ENCODE assay signal across 24 cellular contexts in the genomic region with DNA sequence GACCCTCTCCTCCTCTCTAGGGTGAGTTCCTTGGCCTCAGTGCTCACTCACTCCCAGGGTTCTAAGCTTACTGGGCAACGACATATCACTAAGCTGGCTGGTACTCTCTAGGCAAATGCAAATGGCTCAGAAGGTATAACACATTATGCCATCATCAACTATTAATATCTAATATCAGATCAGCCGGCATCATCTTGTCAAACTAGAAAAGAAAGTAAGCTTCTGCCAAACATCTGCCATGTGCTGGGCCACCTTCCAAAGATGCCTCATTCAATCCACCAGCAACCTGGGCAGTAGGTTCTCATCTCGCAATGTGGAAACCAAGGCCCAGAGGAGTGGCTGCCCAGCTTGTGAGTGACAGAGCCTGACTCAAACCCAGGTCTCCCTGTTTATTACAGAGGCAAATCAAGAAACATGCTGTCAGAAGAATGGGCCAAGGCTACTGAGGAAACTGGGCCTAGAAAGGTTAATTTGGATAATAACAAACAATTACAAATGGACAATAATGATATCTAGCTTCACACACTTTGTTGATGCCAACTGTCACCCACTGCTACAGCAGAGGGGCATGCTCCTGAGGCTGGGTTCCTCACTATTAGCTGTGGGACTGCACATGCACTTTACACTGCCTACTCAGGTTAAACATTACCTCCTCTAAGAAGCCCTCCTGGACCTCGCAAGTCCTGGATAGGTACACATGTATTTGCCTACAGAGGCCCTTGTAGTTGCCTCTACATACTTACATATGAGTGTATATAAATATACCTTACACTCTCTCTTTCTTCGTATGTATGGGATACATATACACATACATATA.
DNase-seq lines count a peak whose midpoint lies in the region; ATAC-seq and TF ChIP-seq lines count a peak whose summit lies in the region.
"Had no signal": no experiment of that assay in that cellular context is flagged by ENCODE, and none has a peak within 500 bp of the region (broad histone marks: within the 10 kb centered on the region; RNA-seq: fewer than 3 reads in every experiment).

No MANE protein-coding gene starts in this region.

- H3K4me3 ChIP-seq in BLaER1, result no peak overlapping the region
- H3K4me3 ChIP-seq in naive thymus-derived CD4-positive, alpha-beta T cell (ENCODE audit: low read length), result no peak overlapping the region
- H3K4me3 ChIP-seq: body of pancreas, thyroid gland had no signal

- H3K27me3 ChIP-seq in BLaER1, result no peaks in the 10 kb centered on the region
- H3K27me3 ChIP-seq in CD4-positive, alpha-beta T cell (ENCODE audit: control insufficient read depth, insufficient read depth, low read length), result no peaks in the 10 kb centered on the region
- no peaks in the 10 kb centered on the region for H3K27me3 ChIP-seq in naive thymus-derived CD4-positive, alpha-beta T cell (ENCODE audit: control insufficient read depth in 2 of 2, insufficient read depth in 2 of 2, low read length in 2 of 2)
- H3K27me3 ChIP-seq: body of pancreas, foreskin keratinocyte, thyroid gland had no signal

- POLR2A ChIA-PET in CD4-positive, alpha-beta T cell (lab: Charles Lee), result no interaction called here
- POLR2A ChIA-PET in activated B cell treated with CpG ODN at 0.5 μM for 24 hours (lab: Charles Lee), result interaction anchor here (1.1 to 4.0 kb wide), 3 partner anchors 25 to 183 kb away, joined by 4 to 29 read pairs (median 24); partner anchors contain the start of gene JUN
- POLR2A ChIA-PET in naive thymus-derived CD4-positive, alpha-beta T cell (lab: Charles Lee), result interaction anchor here (1.4 kb wide), 1 partner anchor 25 kb away, joined by 7 read pairs; no protein-coding TSS in a partner anchor

- H3K4me1 ChIP-seq in BLaER1, result peaks cover 35% of the 10 kb centered on the region
- peaks cover 16 to 28% of the 10 kb centered on the region in 2 donors for H3K4me1 ChIP-seq in naive thymus-derived CD4-positive, alpha-beta T cell (ENCODE audit: control insufficient read depth in 2 of 2, insufficient read depth in 2 of 2, low read length in 2 of 2)
- H3K4me1 ChIP-seq: foreskin keratinocyte had no signal

- no peak overlapping the region for H3K9ac ChIP-seq in BLaER1

- H3K36me3 Mint-ChIP-seq in CD4-positive, alpha-beta T cell (ENCODE audit: low read depth), result no peaks in the 10 kb centered on the region
- no peaks in the 10 kb centered on the region for H3K36me3 Mint-ChIP-seq in activated B cell treated with CpG ODN at 0.5 μM for 24 hours (ENCODE audit: low read depth)
- H3K36me3 Mint-ChIP-seq in naive thymus-derived CD4-positive, alpha-beta T cell, result peaks cover 0 to 23% (median 0%) of the 10 kb centered on the region in 5 donors
- H3K36me3 Mint-ChIP-seq: activated naive CD8-positive, alpha-beta T cell; WTC11 had no signal

- ATAC-seq in CD4-positive, alpha-beta T cell (ENCODE audit: poor library complexity), result no peak
- no peak for ATAC-seq in activated B cell treated with CpG ODN at 0.5 μM for 24 hours (ENCODE audit: low read depth)
- ATAC-seq in naive thymus-derived CD4-positive, alpha-beta T cell, result no peak
- ATAC-seq: body of pancreas, foreskin keratinocyte, HCT116, WTC11 had no signal

- peak overlapping the region; percentile 41; the same call in 1 of the 2 replicates for H3K27ac ChIP-seq in BLaER1
- no peak overlapping the region for H3K27ac ChIP-seq in CD4-positive, alpha-beta T cell (ENCODE audit: low read depth, low read length)
- no peak overlapping the region for H3K27ac ChIP-seq in naive thymus-derived CD4-positive, alpha-beta T cell (ENCODE audit: low read depth, low read length)
- H3K27ac ChIP-seq: foreskin keratinocyte, neutrophil had no signal

- peak overlapping the region; percentile 69 for H3K4me2 ChIP-seq in BLaER1

- no peak for TF ChIP-seq CTCF in CD4-positive, alpha-beta T cell (IDR thresholded peaks at IDR 0.05)
- no peak for TF ChIP-seq CTCF in activated B cell treated with CpG ODN at 0.5 μM for 24 hours (IDR thresholded peaks at IDR 0.05)

- no peaks in the 10 kb centered on the region for H3K9me3 ChIP-seq in BLaER1
- H3K9me3 ChIP-seq in CD4-positive, alpha-beta T cell (ENCODE audit: control insufficient read depth, low read length), result no peaks in the 10 kb centered on the region
- H3K9me3 ChIP-seq in naive thymus-derived CD4-positive, alpha-beta T cell (ENCODE audit: control insufficient read depth in 2 of 3, low read length in 3 of 3), result no peaks in the 10 kb centered on the region
- H3K9me3 ChIP-seq: body of pancreas, neutrophil, thyroid gland had no signal

- peak overlapping the region; percentile 86 for H3K27ac Mint-ChIP-seq in CD4-positive, alpha-beta T cell
- peak overlapping the region; percentile 80 for H3K27ac Mint-ChIP-seq in activated B cell treated with CpG ODN at 0.5 μM for 24 hours
- H3K27ac Mint-ChIP-seq in naive thymus-derived CD4-positive, alpha-beta T cell, result peak overlapping the region in 8 of 9 donors; percentile 23 to 99 (median 84)
- H3K27ac Mint-ChIP-seq: WTC11 had no signal

- no peaks in the 10 kb centered on the region for H4K20me1 ChIP-seq in BLaER1

- H3K9me3 Mint-ChIP-seq in CD4-positive, alpha-beta T cell, result no peaks in the 10 kb centered on the region
- no peaks in the 10 kb centered on the region for H3K9me3 Mint-ChIP-seq in activated B cell treated with CpG ODN at 0.5 μM for 24 hours
- peaks cover 0 to 3% (median 0%) of the 10 kb centered on the region in 11 donors for H3K9me3 Mint-ChIP-seq in naive thymus-derived CD4-positive, alpha-beta T cell
- H3K9me3 Mint-ChIP-seq: activated T-helper 2 cell treated with anti-CD3 and anti-CD28 coated beads, Interferon-gamma antibody, Interleukin-2, Interleukin-4, amounts not matched to agents 10 μg/mL and 5 μg/mL and 100 μg/mL, durations not matched to agents 14 hours and 24 hours and 36 hours; WTC11 had no signal

- H3K4me1 Mint-ChIP-seq in CD4-positive, alpha-beta T cell (ENCODE audit: low read depth), result peaks cover 42% of the 10 kb centered on the region
- peaks cover 68% of the 10 kb centered on the region for H3K4me1 Mint-ChIP-seq in activated B cell treated with CpG ODN at 0.5 μM for 24 hours
- H3K4me1 Mint-ChIP-seq in naive thymus-derived CD4-positive, alpha-beta T cell, result peaks cover 13 to 63% (median 41%) of the 10 kb centered on the region in 7 donors

- intact Hi-C loops in CD4-positive, alpha-beta T cell (cut with DNase I, micrococcal nuclease), result loop anchor here in 1 of 2 experiments (5.0 kb wide), 1 partner anchor 35 kb away; no protein-coding TSS in a partner anchor
- intact Hi-C loops in activated B cell treated with CpG ODN at 0.5 μM for 24 hours (cut with micrococcal nuclease), result loop anchor here (5.0 kb wide), 1 partner anchor 45 kb away; no protein-coding TSS in a partner anchor
- intact Hi-C loops in naive thymus-derived CD4-positive, alpha-beta T cell (cut with micrococcal nuclease), result loop anchor here in 1 of 2 donors (5.0 kb wide), 1 partner anchor 35 kb away; no protein-coding TSS in a partner anchor

- DNase-seq in CD4-positive, alpha-beta T cell, result no peak
- DNase-seq in activated B cell treated with CpG ODN at 0.5 μM for 24 hours, result no peak
- no peak for DNase-seq in naive thymus-derived CD4-positive, alpha-beta T cell
- no peak for DNase-seq in activated CD4-positive, CD25-positive, alpha-beta regulatory T cell (lab: John Stamatoyannopoulos, UW)
- no peak for DNase-seq in medulla oblongata (ENCODE audit: extremely low spot score)
- no peak for DNase-seq in NOMO-1 treated with DMSO at 0.1 percent for 48 hours (lab: John Stamatoyannopoulos, UW; ENCODE audit: unreplicated experiment)
- DNase-seq in NCI-H510A treated with DMSO at 0.1 percent for 48 hours (lab: John Stamatoyannopoulos, UW), result no peak
- DNase-seq: body of pancreas; effector CD8-positive, alpha-beta T cell; erythroblast; foreskin keratinocyte; hippocampal formation; NCI-H1105; NCI-H2029; small intestine; stimulated activated CD4-positive, alpha-beta T cell treated with anti-CD3 and anti-CD28 coated beads, Interleukin-2, amount 100 ng/mL, for 48 hours; stimulated activated naive CD4-positive, alpha-beta T cell treated with Interleukin-2 at 50 U/mL for 16 hours; thyroid gland had no signal

- no peaks in the 10 kb centered on the region for H3K27me3 Mint-ChIP-seq in CD4-positive, alpha-beta T cell
- no peaks in the 10 kb centered on the region for H3K27me3 Mint-ChIP-seq in activated B cell treated with CpG ODN at 0.5 μM for 24 hours
- no peaks in the 10 kb centered on the region for H3K27me3 Mint-ChIP-seq in naive thymus-derived CD4-positive, alpha-beta T cell
- H3K27me3 Mint-ChIP-seq: activated naive CD8-positive, alpha-beta T cell had no signal

- CTCF ChIA-PET in CD4-positive, alpha-beta T cell (lab: Charles Lee), result no interaction called here
- CTCF ChIA-PET in activated B cell treated with CpG ODN at 0.5 μM for 24 hours (lab: Charles Lee), result no interaction called here
- CTCF ChIA-PET in naive thymus-derived CD4-positive, alpha-beta T cell (lab: Charles Lee), result no interaction called here

- no peak overlapping the region for H3K4me3 Mint-ChIP-seq in CD4-positive, alpha-beta T cell
- no peak overlapping the region for H3K4me3 Mint-ChIP-seq in activated B cell treated with CpG ODN at 0.5 μM for 24 hours
- H3K4me3 Mint-ChIP-seq in naive thymus-derived CD4-positive, alpha-beta T cell, result peak overlapping the region in 3 of 10 donors; percentile 40 to 71 (median 56)
- H3K4me3 Mint-ChIP-seq: WTC11 had no signal

- no peaks in the 10 kb centered on the region for H3K36me3 ChIP-seq in BLaER1
- H3K36me3 ChIP-seq in naive thymus-derived CD4-positive, alpha-beta T cell (ENCODE audit: control insufficient read depth in 2 of 3, insufficient read depth in 3 of 3, low read length in 3 of 3), result no peaks in the 10 kb centered on the region
- H3K36me3 ChIP-seq: neutrophil, thyroid gland had no signal
